ENCODE assay signal across 2 cellular contexts in genomic region chr12:46401703-46402102, GRCh38.
TF ChIP-seq lines count a peak whose summit lies in the region.

No MANE protein-coding gene starts in this region.

TF ChIP-seq in HEK293, 187 proteins besides CTCF, POLR2A, EP300 and RAD21 (continues in another document):
- TF ChIP-seq ZNF560 (tag by site-specific recombination; IDR thresholded peaks at IDR 0.05; ENCODE audit: borderline replicate concordance) (no peak), ZBTB48 (tag by site-specific recombination; IDR thresholded peaks at IDR 0.05) (no peak), MZF1 (tag by site-specific recombination; IDR thresholded peaks at IDR 0.05; ENCODE audit: borderline replicate concordance) (no peak), ZNF558 (tag by site-specific recombination; IDR thresholded peaks at IDR 0.05) (no peak), BCL11A (tag by site-specific recombination; IDR thresholded peaks at IDR 0.05; ENCODE audit: low read depth) (no peak), ZNF266 (tag by site-specific recombination; IDR thresholded peaks at IDR 0.05; ENCODE audit: low read depth) (no peak), ZNF416 (tag by site-specific recombination; IDR thresholded peaks at IDR 0.05) (no peak), ZNF23 (tag by site-specific recombination; IDR thresholded peaks at IDR 0.05; ENCODE audit: borderline replicate concordance) (no peak), ZNF514 (tag by site-specific recombination; IDR thresholded peaks at IDR 0.05) (no peak), ZNF777 (tag by site-specific recombination; IDR thresholded peaks at IDR 0.05; ENCODE audit: borderline replicate concordance) (no peak), ZNF2 (tag by site-specific recombination; IDR thresholded peaks at IDR 0.05) (no peak), ZFHX2 (tag by site-specific recombination; conservative IDR thresholded peaks at IDR 0.05) (peak; percentile 70), EGR2 (tag by site-specific recombination; IDR thresholded peaks at IDR 0.05; ENCODE audit: low read depth) (peak; percentile 28; the same call in 1 of the 2 replicates), ZNF18 (tag by site-specific recombination; IDR thresholded peaks at IDR 0.05) (no peak), ZNF350 (tag by site-specific recombination; IDR thresholded peaks at IDR 0.05) (no peak), ZSCAN23 (tag by site-specific recombination; IDR thresholded peaks at IDR 0.05) (no peak), ZNF140 (tag by site-specific recombination; IDR thresholded peaks at IDR 0.05) (no peak)
- TF ChIP-seq, protein P1, sequence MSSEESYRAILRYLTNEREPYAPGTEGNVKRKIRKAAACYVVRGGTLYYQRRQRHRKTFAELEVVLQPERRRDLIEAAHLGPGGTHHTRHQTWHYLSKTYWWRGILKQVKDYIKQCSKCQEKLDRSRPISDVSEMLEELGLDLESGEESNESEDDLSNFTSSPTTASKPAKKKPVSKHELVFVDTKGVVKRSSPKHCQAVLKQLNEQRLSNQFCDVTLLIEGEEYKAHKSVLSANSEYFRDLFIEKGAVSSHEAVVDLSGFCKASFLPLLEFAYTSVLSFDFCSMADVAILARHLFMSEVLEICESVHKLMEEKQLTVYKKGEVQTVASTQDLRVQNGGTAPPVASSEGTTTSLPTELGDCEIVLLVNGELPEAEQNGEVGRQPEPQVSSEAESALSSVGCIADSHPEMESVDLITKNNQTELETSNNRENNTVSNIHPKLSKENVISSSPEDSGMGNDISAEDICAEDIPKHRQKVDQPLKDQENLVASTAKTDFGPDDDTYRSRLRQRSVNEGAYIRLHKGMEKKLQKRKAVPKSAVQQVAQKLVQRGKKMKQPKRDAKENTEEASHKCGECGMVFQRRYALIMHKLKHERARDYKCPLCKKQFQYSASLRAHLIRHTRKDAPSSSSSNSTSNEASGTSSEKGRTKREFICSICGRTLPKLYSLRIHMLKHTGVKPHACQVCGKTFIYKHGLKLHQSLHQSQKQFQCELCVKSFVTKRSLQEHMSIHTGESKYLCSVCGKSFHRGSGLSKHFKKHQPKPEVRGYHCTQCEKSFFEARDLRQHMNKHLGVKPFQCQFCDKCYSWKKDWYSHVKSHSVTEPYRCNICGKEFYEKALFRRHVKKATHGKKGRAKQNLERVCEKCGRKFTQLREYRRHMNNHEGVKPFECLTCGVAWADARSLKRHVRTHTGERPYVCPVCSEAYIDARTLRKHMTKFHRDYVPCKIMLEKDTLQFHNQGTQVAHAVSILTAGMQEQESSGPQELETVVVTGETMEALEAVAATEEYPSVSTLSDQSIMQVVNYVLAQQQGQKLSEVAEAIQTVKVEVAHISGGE (tag by site-specific recombination; conservative IDR thresholded peaks at IDR 0.05; ENCODE audit: low read depth), result no peak
- TF ChIP-seq, protein P2, sequence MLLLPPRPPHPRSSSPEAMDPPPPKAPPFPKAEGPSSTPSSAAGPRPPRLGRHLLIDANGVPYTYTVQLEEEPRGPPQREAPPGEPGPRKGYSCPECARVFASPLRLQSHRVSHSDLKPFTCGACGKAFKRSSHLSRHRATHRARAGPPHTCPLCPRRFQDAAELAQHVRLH (tag by site-specific recombination; IDR thresholded peaks at IDR 0.05), result no peak
- TF ChIP-seq, protein P3, sequence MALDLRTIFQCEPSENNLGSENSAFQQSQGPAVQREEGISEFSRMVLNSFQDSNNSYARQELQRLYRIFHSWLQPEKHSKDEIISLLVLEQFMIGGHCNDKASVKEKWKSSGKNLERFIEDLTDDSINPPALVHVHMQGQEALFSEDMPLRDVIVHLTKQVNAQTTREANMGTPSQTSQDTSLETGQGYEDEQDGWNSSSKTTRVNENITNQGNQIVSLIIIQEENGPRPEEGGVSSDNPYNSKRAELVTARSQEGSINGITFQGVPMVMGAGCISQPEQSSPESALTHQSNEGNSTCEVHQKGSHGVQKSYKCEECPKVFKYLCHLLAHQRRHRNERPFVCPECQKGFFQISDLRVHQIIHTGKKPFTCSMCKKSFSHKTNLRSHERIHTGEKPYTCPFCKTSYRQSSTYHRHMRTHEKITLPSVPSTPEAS (tag by site-specific recombination; IDR thresholded peaks at IDR 0.05), result 0 out of 2 replicates have a peak, but pooled peaks have one; percentile 15
- TF ChIP-seq, protein P4, sequence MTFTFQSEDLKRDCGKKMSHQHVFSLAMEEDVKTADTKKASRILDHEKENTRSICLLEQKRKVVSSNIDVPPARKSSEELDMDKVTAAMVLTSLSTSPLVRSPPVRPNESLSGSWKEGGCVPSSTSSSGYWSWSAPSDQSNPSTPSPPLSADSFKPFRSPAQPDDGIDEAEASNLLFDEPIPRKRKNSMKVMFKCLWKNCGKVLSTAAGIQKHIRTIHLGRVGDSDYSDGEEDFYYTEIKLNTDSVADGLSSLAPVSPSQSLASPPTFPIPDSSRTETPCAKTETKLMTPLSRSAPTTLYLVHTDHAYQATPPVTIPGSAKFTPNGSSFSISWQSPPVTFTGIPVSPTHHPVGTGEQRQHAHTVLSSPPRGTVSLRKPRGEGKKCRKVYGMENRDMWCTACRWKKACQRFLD (tag by site-specific recombination; IDR thresholded peaks at IDR 0.05), result no peak
- TF ChIP-seq, protein P5, sequence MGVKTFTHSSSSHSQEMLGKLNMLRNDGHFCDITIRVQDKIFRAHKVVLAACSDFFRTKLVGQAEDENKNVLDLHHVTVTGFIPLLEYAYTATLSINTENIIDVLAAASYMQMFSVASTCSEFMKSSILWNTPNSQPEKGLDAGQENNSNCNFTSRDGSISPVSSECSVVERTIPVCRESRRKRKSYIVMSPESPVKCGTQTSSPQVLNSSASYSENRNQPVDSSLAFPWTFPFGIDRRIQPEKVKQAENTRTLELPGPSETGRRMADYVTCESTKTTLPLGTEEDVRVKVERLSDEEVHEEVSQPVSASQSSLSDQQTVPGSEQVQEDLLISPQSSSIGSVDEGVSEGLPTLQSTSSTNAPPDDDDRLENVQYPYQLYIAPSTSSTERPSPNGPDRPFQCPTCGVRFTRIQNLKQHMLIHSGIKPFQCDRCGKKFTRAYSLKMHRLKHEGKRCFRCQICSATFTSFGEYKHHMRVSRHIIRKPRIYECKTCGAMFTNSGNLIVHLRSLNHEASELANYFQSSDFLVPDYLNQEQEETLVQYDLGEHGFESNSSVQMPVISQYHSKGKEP (tag by site-specific recombination; IDR thresholded peaks at IDR 0.05), result peak; percentile 59; the same call in 1 of the 2 replicates

TF ChIP-seq in GM12878, 131 proteins besides CTCF, POLR2A, EP300 and RAD21:
- TF ChIP-seq NFIC (IDR thresholded peaks at IDR 0.05; ENCODE audit: low read depth, low read length) (no peak), CREB1 (IDR thresholded peaks at IDR 0.05; ENCODE audit: low read depth) (no peak), POU2F2 (IDR thresholded peaks at IDR 0.05; ENCODE audit: borderline replicate concordance, low read depth, low read length) (no peak), CUX1 (IDR thresholded peaks at IDR 0.05; ENCODE audit: insufficient replicate concordance, low read depth, low read length) (no peak), PAX8 (IDR thresholded peaks at IDR 0.05) (no peak), ATF7 (IDR thresholded peaks at IDR 0.05; ENCODE audit: low read depth) (no peak), SKIL (IDR thresholded peaks at IDR 0.05; ENCODE audit: low read depth, poor library complexity, severe bottlenecking) (no peak), SREBF1 (IDR thresholded peaks at IDR 0.05; ENCODE audit: low read length) (no peak)
